Comparison of ENCODE assay signal across 1 cellular context in genomic region chr16:27238016-27238587, GRCh38.
TF ChIP-seq lines count a peak whose summit lies in the region.

No MANE protein-coding gene starts in this region.

TF ChIP-seq in HepG2, 621 proteins besides CTCF, POLR2A, EP300 and RAD21:
- TF ChIP-seq ZNF276 (CRISPR knock-in tag; IDR thresholded peaks at IDR 0.05; ENCODE audit: low read depth) (no peak), ZNF678 (CRISPR knock-in tag; IDR thresholded peaks at IDR 0.05) (no peak), ZNF567 (CRISPR knock-in tag; IDR thresholded peaks at IDR 0.05; ENCODE audit: borderline replicate concordance) (no peak), U2AF1 (optimal IDR thresholded peaks at IDR 0.05; ENCODE audit: low read depth, low read length) (no peak), PHF21A (CRISPR knock-in tag; IDR thresholded peaks at IDR 0.05) (no peak), ZNF253 (CRISPR knock-in tag; IDR thresholded peaks at IDR 0.05; ENCODE audit: borderline replicate concordance) (no peak), ZNF350 (CRISPR knock-in tag; IDR thresholded peaks at IDR 0.05; ENCODE audit: borderline replicate concordance, low read depth) (no peak), MAFF (IDR thresholded peaks at IDR 0.05; ENCODE audit: low read depth, low read length) (no peak), NFE2 (CRISPR knock-in tag; IDR thresholded peaks at IDR 0.05) (no peak), SNAPC5 (CRISPR knock-in tag; IDR thresholded peaks at IDR 0.05; ENCODE audit: borderline replicate concordance) (no peak), LBX2 (CRISPR knock-in tag; IDR thresholded peaks at IDR 0.05; ENCODE audit: borderline replicate concordance) (no peak), IRF2 (CRISPR knock-in tag; IDR thresholded peaks at IDR 0.05) (no peak), SOX13 (IDR thresholded peaks at IDR 0.05) (no peak), SOX13 (CRISPR knock-in tag; conservative IDR thresholded peaks at IDR 0.05 in 1 of 2, IDR thresholded peaks at IDR 0.05 in 1 of 2) (no peak), TRIM24 (CRISPR knock-in tag; IDR thresholded peaks at IDR 0.05) (no peak), ZNF670 (CRISPR knock-in tag; IDR thresholded peaks at IDR 0.05; ENCODE audit: borderline replicate concordance) (no peak), ZNF672 (CRISPR knock-in tag; IDR thresholded peaks at IDR 0.05) (no peak), ZNF792 (CRISPR knock-in tag; IDR thresholded peaks at IDR 0.05) (no peak), E2F5 (CRISPR knock-in tag; conservative IDR thresholded peaks at IDR 0.05) (no peak), EHMT2 (IDR thresholded peaks at IDR 0.05; ENCODE audit: borderline replicate concordance, low read depth, low read length) (no peak)
